In the genomic region with DNA sequence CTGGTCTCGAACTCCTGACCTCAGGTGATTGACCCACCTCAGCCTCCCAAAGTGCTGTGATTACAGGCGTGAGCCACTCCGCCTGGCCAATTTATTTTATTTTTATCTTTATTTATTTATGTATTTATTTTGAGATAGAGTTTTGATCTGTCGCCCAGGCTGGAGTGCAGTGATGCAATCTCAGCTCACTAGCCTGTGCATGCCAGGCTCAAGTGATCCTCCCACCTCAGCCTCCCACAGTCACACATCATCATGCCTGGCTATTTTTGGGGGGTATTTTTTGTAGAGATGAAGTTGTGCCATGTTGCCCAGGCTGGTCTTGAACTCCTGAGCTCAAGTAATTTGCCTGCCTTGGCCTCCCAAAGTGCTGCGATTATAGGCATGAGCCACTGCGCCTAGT, we compare ENCODE assay signal across 2 cellular contexts. TPM values are rescaled to one million over a fixed set of nuclear protein-coding genes. Genes with fewer than 3 reads are reported as not detected.
"Had no signal": no experiment of that assay in that cellular context is flagged by ENCODE, and none has a peak within 500 bp of the region (broad histone marks: within the 10 kb centered on the region; RNA-seq: fewer than 3 reads in every experiment).

No MANE protein-coding gene starts in this region.

RNA-seq across cellular contexts. Expression of a gene that starts 14.8 kb away (rescaled TPM):
- total RNA-seq: endothelial cell of umbilical vein, gastrocnemius medialis had no signal
- polyA plus RNA-seq: endothelial cell of umbilical vein had no signal
